ENCODE assay signal across 21 cellular contexts in the genomic region with DNA sequence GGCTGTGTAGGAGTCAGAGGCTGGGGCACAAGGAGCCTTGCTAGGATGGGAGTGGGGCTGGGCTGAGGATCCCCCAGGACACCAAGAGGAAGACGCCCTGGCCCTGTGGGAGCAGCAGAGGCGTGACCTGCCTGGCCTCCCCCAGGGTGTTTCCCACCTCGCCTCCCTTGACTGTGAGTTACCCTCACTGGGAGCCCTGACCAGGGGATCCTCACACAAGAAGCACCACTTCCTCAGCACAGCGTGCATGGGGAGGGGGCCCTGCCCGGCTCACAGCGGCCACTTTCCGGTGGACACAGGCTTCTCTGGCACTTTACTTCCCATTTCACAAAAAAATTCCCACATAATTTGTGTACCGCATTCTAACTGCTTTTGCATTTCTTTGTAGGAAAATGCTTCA.
"Had no signal": no experiment of that assay in that cellular context is flagged by ENCODE, and none has a peak within 500 bp of the region (broad histone marks: within the 10 kb centered on the region; RNA-seq: fewer than 3 reads in every experiment).

No MANE protein-coding gene starts in this region.

- H3K4me1 ChIP-seq: breast epithelium, colonic mucosa, gastrocnemius medialis, left ventricle myocardium inferior, right lobe of liver, testis had no signal

- ATAC-seq: activated CD8-positive, alpha-beta memory T cell treated with anti-CD3 and anti-CD28 coated beads, Interleukin-2, amount 10 ng/mL, durations not matched to agents 7 days and 5 days; activated CD8-positive, alpha-beta T cell treated with anti-CD3 and anti-CD28 coated beads for 36 hours; effector memory CD8-positive, alpha-beta T cell; esophagus mucosa; gastrocnemius medialis; T-cell had no signal

- H3K4me3 ChIP-seq: adrenal gland, breast epithelium, colonic mucosa, gastrocnemius medialis, left ventricle myocardium inferior, right lobe of liver, skin epidermis, testis had no signal

- H3K9me3 ChIP-seq: adrenal gland, breast epithelium, colonic mucosa, gastrocnemius medialis, left ventricle myocardium inferior, right lobe of liver, testis had no signal

- H3K27me3 ChIP-seq: adrenal gland, breast epithelium, colonic mucosa, dorsolateral prefrontal cortex, gastrocnemius medialis, right lobe of liver, testis had no signal

- DNase-seq: activated CD4-positive, alpha-beta T cell treated with anti-CD3 and anti-CD28 coated beads, Interleukin-2, amount 10 ng/mL, durations not matched to agents 7 days and 5 days; activated CD4-positive, CD25-positive, alpha-beta regulatory T cell treated with anti-CD3 and anti-CD28 coated beads, Interleukin-2, amount 50 U/mL, for 72 hours; activated CD8-positive, alpha-beta memory T cell treated with anti-CD3 and anti-CD28 coated beads, Interleukin-2, amount 10 ng/mL, durations not matched to agents 7 days and 5 days; activated CD8-positive, alpha-beta T cell treated with anti-CD3 and anti-CD28 coated beads for 36 hours; activated gamma-delta T cell treated with Interleukin-2 at 50 U/mL for 16 hours; activated T-cell treated with anti-CD3 and anti-CD28 coated beads for 4 hours; adrenal gland; colonic mucosa; effector memory CD8-positive, alpha-beta T cell; gastrocnemius medialis; left ventricle myocardium inferior; stimulated activated CD4-positive, alpha-beta T cell treated with anti-CD3 and anti-CD28 coated beads, Interleukin-2, amount 100 ng/mL, for 24 hours; stimulated activated naive CD4-positive, alpha-beta T cell; T-cell; testis; WERI-Rb-1 had no signal

- H3K36me3 ChIP-seq: breast epithelium had no signal

- H3K27ac ChIP-seq: adrenal gland, breast epithelium, colonic mucosa, gastrocnemius medialis, left ventricle myocardium inferior, right lobe of liver, skin epidermis, testis, WERI-Rb-1 had no signal
